12 cellular contexts compared by ENCODE assay signal in the genomic region with DNA sequence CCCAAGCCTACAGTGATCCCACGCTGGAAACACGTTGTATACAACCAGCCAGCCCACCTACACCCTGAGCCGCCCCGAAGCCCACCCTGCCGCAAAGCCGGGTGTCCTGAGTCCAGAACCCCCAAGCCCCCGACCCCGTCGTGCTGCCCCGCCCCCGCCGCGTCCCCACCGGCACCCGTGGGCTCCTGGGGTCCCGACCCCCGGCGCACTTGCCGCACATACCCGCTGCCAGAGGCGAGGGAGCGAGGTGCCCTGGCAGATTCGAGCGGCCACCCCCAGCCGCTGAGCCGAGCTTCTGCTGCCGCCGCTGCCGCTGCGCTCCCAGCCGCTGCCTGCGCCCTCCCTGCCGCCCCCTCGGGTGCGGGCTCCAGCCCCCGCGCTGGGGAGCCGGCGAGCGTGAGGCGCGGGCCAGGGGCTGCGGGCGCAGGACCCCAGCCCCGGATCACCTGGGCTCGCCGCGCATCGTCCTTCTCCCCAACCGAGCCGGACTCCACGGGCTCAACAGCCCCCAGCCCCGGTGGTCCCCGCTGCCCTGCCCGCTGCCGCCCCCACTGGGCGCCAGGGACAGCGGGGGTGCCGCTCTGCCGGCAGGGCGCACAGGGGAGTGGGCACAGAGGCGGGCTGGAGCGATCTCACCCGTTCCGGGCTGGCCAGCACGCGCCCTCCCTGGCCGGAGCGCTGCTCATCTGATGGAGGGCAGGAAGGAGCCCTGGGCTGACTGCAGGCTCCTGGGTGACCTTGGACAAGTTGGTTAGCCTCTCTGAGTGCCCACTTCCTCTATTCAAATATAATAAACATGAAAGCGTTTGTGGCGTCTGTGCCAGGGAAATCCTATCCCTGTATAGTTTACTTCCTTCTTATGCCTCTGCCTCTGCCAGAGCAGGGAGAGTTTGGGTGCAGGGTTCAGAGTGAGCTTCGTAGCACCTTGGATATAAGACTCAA. TPM values are rescaled to one million over a fixed set of nuclear protein-coding genes. Genes with fewer than 3 reads are reported as not detected.
DNase-seq lines count a peak whose midpoint lies in the region; ATAC-seq and TF ChIP-seq lines count a peak whose summit lies in the region.
"Had no signal": no experiment of that assay in that cellular context is flagged by ENCODE, and none has a peak within 500 bp of the region (broad histone marks: within the 10 kb centered on the region; RNA-seq: fewer than 3 reads in every experiment).

A gene with protein sequence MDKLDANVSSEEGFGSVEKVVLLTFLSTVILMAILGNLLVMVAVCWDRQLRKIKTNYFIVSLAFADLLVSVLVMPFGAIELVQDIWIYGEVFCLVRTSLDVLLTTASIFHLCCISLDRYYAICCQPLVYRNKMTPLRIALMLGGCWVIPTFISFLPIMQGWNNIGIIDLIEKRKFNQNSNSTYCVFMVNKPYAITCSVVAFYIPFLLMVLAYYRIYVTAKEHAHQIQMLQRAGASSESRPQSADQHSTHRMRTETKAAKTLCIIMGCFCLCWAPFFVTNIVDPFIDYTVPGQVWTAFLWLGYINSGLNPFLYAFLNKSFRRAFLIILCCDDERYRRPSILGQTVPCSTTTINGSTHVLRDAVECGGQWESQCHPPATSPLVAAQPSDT (minus strand): TSS at position 688 of the 942 bp plus-strand sequence. CDS start 17,513 bp downstream, outside the sequence.

- no peak for TF ChIP-seq CTCF in tibial artery (IDR thresholded peaks at IDR 0.05)

- H3K9me3 ChIP-seq in tibial artery: no peaks in the 10 kb centered on the region

- H3K4me3 ChIP-seq in tibial artery: peak within 1 kb of the TSS; percentile 35 to 50

- DNase-seq in NCI-H748 (lab: John Stamatoyannopoulos, UW; ENCODE audit: unreplicated experiment) (peak; percentile 20), NCI-H748 treated with DMSO at 0.1 percent for 48 hours (lab: John Stamatoyannopoulos, UW) (no peak), caudate nucleus (lab: John Stamatoyannopoulos, UW) (peak in 13 of 61 donors; percentile 1 to 51 (median 23)), left lobe of liver (ENCODE audit: low spot score) (no peak), tibial artery (no peak)
- DNase-seq in effector CD4-positive, alpha-beta T cell: no peak
- DNase-seq: activated CD4-positive, alpha-beta T cell treated with anti-CD3 and anti-CD28 coated beads for 48 hours; activated naive CD4-positive, alpha-beta T cell treated with anti-CD3 and anti-CD28 coated beads, Interleukin-2, amount 50 U/mL, for 16 hours; stimulated activated CD4-positive, alpha-beta T cell treated with anti-CD3 and anti-CD28 coated beads, Interleukin-2, amount 100 ng/mL, for 48 hours had no signal

- no peaks in the 10 kb centered on the region for H3K36me3 ChIP-seq in tibial artery

- peak within 1 kb of the TSS; percentile 82 for H3K27ac ChIP-seq in caudate nucleus (ENCODE audit: low read depth, low read length)
- peak within 1 kb of the TSS in 1 of 2 donors; percentile 23 for H3K27ac ChIP-seq in tibial artery
- H3K27ac ChIP-seq: KMS-11 had no signal

- ATAC-seq in left lobe of liver (peak; percentile 69), HG02759 (IDR thresholded peaks at IDR 0.05; ENCODE audit: unreplicated experiment) (no peak), HG03159 (IDR thresholded peaks at IDR 0.05; ENCODE audit: unreplicated experiment) (no peak)

- peaks cover 0 to 14% of the 10 kb centered on the region in 2 donors for H3K27me3 ChIP-seq in tibial artery

- intact Hi-C loops in tibial artery (cut with DNase I; ENCODE audit: low total_unique reads): loop anchor here (5.0 kb wide), 1 partner anchor 1022 kb away; no protein-coding TSS in a partner anchor

- H3K4me1 ChIP-seq in tibial artery: peaks cover 0 to 8% (median 2%) of the 10 kb centered on the region in 4 donors

RNA-seq across cellular contexts. Expression of the gene that starts here (rescaled TPM):
- not detected for total RNA-seq in left lobe of liver

Comparison
In these comparisons a context has a peak if more than half of its experiments do, and no peak if none do; other contexts are left out.
1. Peak in ATAC-seq in left lobe of liver; RNA of the gene not detected or under 1 TPM.